35 cellular contexts compared by ENCODE assay signal in genomic region chr14:54528973-54529372, GRCh38.
"Had no signal": no experiment of that assay in that cellular context is flagged by ENCODE, and none has a peak within 500 bp of the region (broad histone marks: within the 10 kb centered on the region; RNA-seq: fewer than 3 reads in every experiment).

No MANE protein-coding gene starts in this region.

- H3K9me3 ChIP-seq: ascending aorta, breast epithelium, esophagus muscularis mucosa, gastrocnemius medialis, heart left ventricle had no signal

- H3K4me3 Mint-ChIP-seq: activated CD4-positive, alpha-beta memory T cell treated with anti-CD3 and anti-CD28 coated beads for 36 hours; activated CD4-positive, alpha-beta T cell treated with anti-CD3 and anti-CD28 coated beads for 36 hours; activated CD4-positive, alpha-beta T cell treated with anti-CD3 and anti-CD28 coated beads, Interleukin-2, amount 10 ng/mL, durations not matched to agents 24 days and 14 days; activated CD8-positive, alpha-beta memory T cell treated with anti-CD3 and anti-CD28 coated beads, Interleukin-2, amount 10 ng/mL, durations not matched to agents 7 days and 5 days; activated CD8-positive, alpha-beta T cell treated with anti-CD3 and anti-CD28 coated beads, Interleukin-2, amount 10 ng/mL, durations not matched to agents 7 days and 5 days; activated naive CD4-positive, alpha-beta T cell treated with anti-CD3 and anti-CD28 coated beads for 36 hours; activated naive CD4-positive, alpha-beta T cell treated with anti-CD3 and anti-CD28 coated beads, Interleukin-2, amount 50 U/mL, for 24 hours; activated naive CD8-positive, alpha-beta T cell treated with anti-CD3 and anti-CD28 coated beads for 36 hours; activated T-helper 1 cell treated with anti-CD3 and anti-CD28 coated beads, Interleukin-12 subunit alpha, Interleukin-12 subunit beta, Interleukin-2, Interleukin-4 antibody, amounts not matched to agents 30 ng/mL and 10 ng/mL and 1 ng/mL, durations not matched to agents 14 hours and 24 hours and 36 hours; brain; central memory CD8-positive, alpha-beta T cell; effector memory CD8-positive, alpha-beta T cell; T-helper 17 cell; T-helper 2 cell treated with Interferon-gamma antibody and Interleukin-4, amounts not matched to agents 5 μg/mL and 100 μg/mL, for 36 hours had no signal

- H3K27ac Mint-ChIP-seq: activated CD4-positive, alpha-beta memory T cell treated with anti-CD3 and anti-CD28 coated beads for 36 hours; activated CD4-positive, alpha-beta T cell treated with anti-CD3 and anti-CD28 coated beads for 36 hours; activated CD4-positive, alpha-beta T cell treated with anti-CD3 and anti-CD28 coated beads, Interleukin-2, amount 10 ng/mL, durations not matched to agents 24 days and 14 days; activated CD8-positive, alpha-beta memory T cell treated with anti-CD3 and anti-CD28 coated beads, Interleukin-2, amount 10 ng/mL, durations not matched to agents 7 days and 5 days; activated CD8-positive, alpha-beta T cell treated with anti-CD3 and anti-CD28 coated beads, Interleukin-2, amount 10 ng/mL, durations not matched to agents 7 days and 5 days; activated naive CD4-positive, alpha-beta T cell treated with anti-CD3 and anti-CD28 coated beads for 36 hours; activated naive CD4-positive, alpha-beta T cell treated with anti-CD3 and anti-CD28 coated beads, Interleukin-2, amount 50 U/mL, for 24 hours; activated naive CD8-positive, alpha-beta T cell treated with anti-CD3 and anti-CD28 coated beads for 36 hours; activated T-helper 1 cell treated with anti-CD3 and anti-CD28 coated beads, Interleukin-12 subunit alpha, Interleukin-12 subunit beta, Interleukin-2, Interleukin-4 antibody, amounts not matched to agents 30 ng/mL and 10 ng/mL and 1 ng/mL, durations not matched to agents 14 hours and 24 hours and 36 hours; activated T-helper 2 cell treated with anti-CD3 and anti-CD28 coated beads, Interferon-gamma antibody, Interleukin-2, Interleukin-4, amounts not matched to agents 10 μg/mL and 5 μg/mL and 100 μg/mL, durations not matched to agents 14 hours and 24 hours and 36 hours; brain; effector memory CD8-positive, alpha-beta T cell; T-helper 17 cell; T-helper 2 cell treated with Interferon-gamma antibody and Interleukin-4, amounts not matched to agents 5 μg/mL and 100 μg/mL, for 36 hours had no signal

- H3K27ac ChIP-seq: ascending aorta, breast epithelium, cardiac muscle cell, esophagus muscularis mucosa, foreskin keratinocyte, gastrocnemius medialis, heart left ventricle had no signal

- H3K4me1 Mint-ChIP-seq: activated CD4-positive, alpha-beta T cell treated with anti-CD3 and anti-CD28 coated beads for 36 hours; activated CD8-positive, alpha-beta memory T cell treated with anti-CD3 and anti-CD28 coated beads, Interleukin-2, amount 10 ng/mL, durations not matched to agents 7 days and 5 days; activated naive CD4-positive, alpha-beta T cell treated with anti-CD3 and anti-CD28 coated beads, Interleukin-2, amount 50 U/mL, for 24 hours had no signal

- DNase-seq: activated CD4-positive, alpha-beta memory T cell treated with anti-CD3 and anti-CD28 coated beads for 36 hours; activated CD4-positive, alpha-beta T cell treated with anti-CD3 and anti-CD28 coated beads for 36 hours; activated CD4-positive, alpha-beta T cell treated with anti-CD3 and anti-CD28 coated beads, Interleukin-2, amount 10 ng/mL, durations not matched to agents 24 days and 14 days; activated CD4-positive, CD25-positive, alpha-beta regulatory T cell; activated CD4-positive, CD25-positive, alpha-beta regulatory T cell treated with anti-CD3 and anti-CD28 coated beads, Interleukin-2, amount 50 U/mL, for 72 hours; activated CD8-positive, alpha-beta memory T cell treated with anti-CD3 and anti-CD28 coated beads, Interleukin-2, amount 10 ng/mL, durations not matched to agents 7 days and 5 days; activated CD8-positive, alpha-beta memory T cell treated with anti-CD3 and anti-CD28 coated beads, Interleukin-2, amount 50 U/mL, for 4 hours; activated CD8-positive, alpha-beta T cell treated with anti-CD3 and anti-CD28 coated beads, Interleukin-2, amount 10 ng/mL, durations not matched to agents 7 days and 5 days; activated effector memory CD4-positive, alpha-beta T cell treated with anti-CD3 and anti-CD28 coated beads, Interleukin-2, amount 50 U/mL, for 16 hours; activated naive CD4-positive, alpha-beta T cell treated with anti-CD3 and anti-CD28 coated beads for 36 hours; activated naive CD8-positive, alpha-beta T cell treated with anti-CD3 and anti-CD28 coated beads for 36 hours; activated T-cell treated with anti-CD3 and anti-CD28 coated beads, Interleukin-2, amount 50 U/mL, for 1 hour; activated T-cell treated with anti-CD3 and anti-CD28 coated beads, Interleukin-2, amount 50 U/mL, for 48 hours; cortex of kidney; dermis blood vessel endothelial cell; effector CD4-positive, alpha-beta T cell; effector memory CD8-positive, alpha-beta T cell; erythroblast; foreskin keratinocyte; gastrocnemius medialis; glutamatergic neuron; heart left ventricle; T-helper 1 cell; T-helper 17 cell; T1000 had no signal

- H3K4me3 ChIP-seq: ascending aorta, breast epithelium, cardiac muscle cell, esophagus muscularis mucosa, gastrocnemius medialis, heart left ventricle had no signal

- H3K27me3 Mint-ChIP-seq: activated CD4-positive, alpha-beta memory T cell treated with anti-CD3 and anti-CD28 coated beads for 36 hours; activated CD4-positive, alpha-beta T cell treated with anti-CD3 and anti-CD28 coated beads for 36 hours; activated CD4-positive, alpha-beta T cell treated with anti-CD3 and anti-CD28 coated beads, Interleukin-2, amount 10 ng/mL, durations not matched to agents 24 days and 14 days; activated CD8-positive, alpha-beta memory T cell treated with anti-CD3 and anti-CD28 coated beads, Interleukin-2, amount 10 ng/mL, durations not matched to agents 7 days and 5 days; activated naive CD4-positive, alpha-beta T cell treated with anti-CD3 and anti-CD28 coated beads, Interleukin-2, amount 50 U/mL, for 24 hours; activated naive CD8-positive, alpha-beta T cell treated with anti-CD3 and anti-CD28 coated beads for 36 hours; brain; central memory CD8-positive, alpha-beta T cell; effector memory CD8-positive, alpha-beta T cell; T-helper 17 cell had no signal

- H3K4me1 ChIP-seq: ascending aorta, breast epithelium, foreskin keratinocyte, gastrocnemius medialis had no signal

- H3K9me3 Mint-ChIP-seq: activated CD4-positive, alpha-beta memory T cell treated with anti-CD3 and anti-CD28 coated beads for 36 hours; activated CD4-positive, alpha-beta T cell treated with anti-CD3 and anti-CD28 coated beads, Interleukin-2, amount 10 ng/mL, durations not matched to agents 24 days and 14 days; activated naive CD4-positive, alpha-beta T cell treated with anti-CD3 and anti-CD28 coated beads for 36 hours; activated naive CD4-positive, alpha-beta T cell treated with anti-CD3 and anti-CD28 coated beads, Interleukin-2, amount 50 U/mL, for 24 hours; activated naive CD8-positive, alpha-beta T cell treated with anti-CD3 and anti-CD28 coated beads for 36 hours; activated T-helper 1 cell treated with anti-CD3 and anti-CD28 coated beads, Interleukin-12 subunit alpha, Interleukin-12 subunit beta, Interleukin-2, Interleukin-4 antibody, amounts not matched to agents 30 ng/mL and 10 ng/mL and 1 ng/mL, durations not matched to agents 14 hours and 24 hours and 36 hours; activated T-helper 2 cell treated with anti-CD3 and anti-CD28 coated beads, Interferon-gamma antibody, Interleukin-2, Interleukin-4, amounts not matched to agents 10 μg/mL and 5 μg/mL and 100 μg/mL, durations not matched to agents 14 hours and 24 hours and 36 hours; brain; central memory CD8-positive, alpha-beta T cell; effector memory CD8-positive, alpha-beta T cell; T-helper 2 cell treated with Interferon-gamma antibody and Interleukin-4, amounts not matched to agents 5 μg/mL and 100 μg/mL, for 36 hours had no signal

- ATAC-seq: activated CD4-positive, alpha-beta T cell treated with anti-CD3 and anti-CD28 coated beads for 36 hours; activated CD8-positive, alpha-beta memory T cell treated with anti-CD3 and anti-CD28 coated beads, Interleukin-2, amount 10 ng/mL, durations not matched to agents 7 days and 5 days; activated CD8-positive, alpha-beta T cell treated with anti-CD3 and anti-CD28 coated beads, Interleukin-2, amount 10 ng/mL, durations not matched to agents 7 days and 5 days; effector memory CD8-positive, alpha-beta T cell; foreskin keratinocyte; gastrocnemius medialis; T-helper 17 cell had no signal

- H3K27me3 ChIP-seq: ascending aorta, breast epithelium, cardiac muscle cell, esophagus muscularis mucosa, foreskin keratinocyte, gastrocnemius medialis, heart left ventricle had no signal
